Comparison of ENCODE assay signal across 8 cellular contexts in genomic region chr3:122102191-122102935, GRCh38. TPM values are rescaled to one million over a fixed set of nuclear protein-coding genes. Genes with fewer than 3 reads are reported as not detected.
DNase-seq lines count a peak whose midpoint lies in the region; ATAC-seq lines count a peak whose summit lies in the region.

No MANE protein-coding gene starts in this region.

- DNase-seq in effector CD4-positive, alpha-beta T cell: no peak
- DNase-seq in GDM1 (lab: John Stamatoyannopoulos, UW) (no peak), Karpas-422 (no peak), NCI-H146 treated with DMSO at 0.1 percent for 48 hours (lab: John Stamatoyannopoulos, UW; ENCODE audit: unreplicated experiment) (no peak)

- H3K9me3 ChIP-seq in BLaER1 (no peaks in the 10 kb centered on the region), Karpas-422 (ENCODE audit: low read length) (no peaks in the 10 kb centered on the region)

- no peak overlapping the region for H3K27ac ChIP-seq in BLaER1
- H3K27ac ChIP-seq in Karpas-422 (ENCODE audit: low read length): no peak overlapping the region

- no peak overlapping the region for H2AFZ ChIP-seq in Karpas-422 (ENCODE audit: low read length)

- H3K27me3 Mint-ChIP-seq in T-helper 1 cell treated with Interleukin-12 subunit alpha and Interleukin-12 subunit beta and Interleukin-4 antibody, amounts not matched to agents 30 μg/mL and 1 μg/mL, for 36 hours (ENCODE audit: low read depth): no peaks in the 10 kb centered on the region

- ATAC-seq in GM19025 (IDR thresholded peaks at IDR 0.05; ENCODE audit: low read depth, unreplicated experiment): peak; percentile 44
- ATAC-seq in HG02970 (IDR thresholded peaks at IDR 0.05; ENCODE audit: low FRiP score, unreplicated experiment): peak; percentile 38

- H3K9ac ChIP-seq in BLaER1 (no peak overlapping the region), Karpas-422 (ENCODE audit: low read length) (no peak overlapping the region)

- no peaks in the 10 kb centered on the region for H3K9me2 ChIP-seq in Karpas-422 (replicated peaks; ENCODE audit: insufficient read depth, low read length)

- no peak overlapping the region for H3K4me3 ChIP-seq in BLaER1
- no peak overlapping the region for H3K4me3 ChIP-seq in Karpas-422 (ENCODE audit: low read length)

- H3K9me3 Mint-ChIP-seq in T-helper 1 cell treated with Interleukin-12 subunit alpha and Interleukin-12 subunit beta and Interleukin-4 antibody, amounts not matched to agents 30 μg/mL and 1 μg/mL, for 36 hours: no peaks in the 10 kb centered on the region

- H3K4me1 Mint-ChIP-seq in T-helper 1 cell treated with Interleukin-12 subunit alpha and Interleukin-12 subunit beta and Interleukin-4 antibody, amounts not matched to agents 30 μg/mL and 1 μg/mL, for 36 hours (ENCODE audit: low read depth): peaks cover 31% of the 10 kb centered on the region

- no peaks in the 10 kb centered on the region for H3K36me3 Mint-ChIP-seq in T-helper 1 cell treated with Interleukin-12 subunit alpha and Interleukin-12 subunit beta and Interleukin-4 antibody, amounts not matched to agents 30 μg/mL and 1 μg/mL, for 36 hours (ENCODE audit: low read depth)

- H3K4me3 Mint-ChIP-seq in T-helper 1 cell treated with Interleukin-12 subunit alpha and Interleukin-12 subunit beta and Interleukin-4 antibody, amounts not matched to agents 30 μg/mL and 1 μg/mL, for 36 hours: peak overlapping the region; percentile 18

- peaks cover 37% of the 10 kb centered on the region for H3K4me1 ChIP-seq in BLaER1
- peaks cover 21% of the 10 kb centered on the region for H3K4me1 ChIP-seq in Karpas-422 (ENCODE audit: low read length)

- H3K4me2 ChIP-seq in BLaER1 (peak overlapping the region; percentile 26), Karpas-422 (ENCODE audit: low read depth, low read length, poor library complexity, severe bottlenecking) (no peak overlapping the region)

- H3K27ac Mint-ChIP-seq in T-helper 1 cell treated with Interleukin-12 subunit alpha and Interleukin-12 subunit beta and Interleukin-4 antibody, amounts not matched to agents 30 μg/mL and 1 μg/mL, for 36 hours: peak overlapping the region; percentile 53

- no peaks in the 10 kb centered on the region for H3K36me3 ChIP-seq in BLaER1
- H3K36me3 ChIP-seq in Karpas-422 (ENCODE audit: insufficient read depth, low read length): no peaks in the 10 kb centered on the region

- H3K27me3 ChIP-seq in BLaER1: no peaks in the 10 kb centered on the region
- H3K27me3 ChIP-seq in Karpas-422 (ENCODE audit: low read length): no peaks in the 10 kb centered on the region

- no peaks in the 10 kb centered on the region for H3K79me2 ChIP-seq in Karpas-422 (ENCODE audit: low read length)

- H4K20me1 ChIP-seq in BLaER1 (no peaks in the 10 kb centered on the region), Karpas-422 (ENCODE audit: insufficient read depth, low read depth, low read length) (no peaks in the 10 kb centered on the region)

RNA-seq across cellular contexts. Expression of gene CD86, which starts 47.2 kb away (rescaled TPM):
- total RNA-seq in Karpas-422 (2014; rRNA removed; shearing (Covaris generic); ENCODE audit: low replicate concordance): 8.5 and 24.4 TPM in 2 replicates
